ENCODE assay signal across 19 cellular contexts in the genomic region with DNA sequence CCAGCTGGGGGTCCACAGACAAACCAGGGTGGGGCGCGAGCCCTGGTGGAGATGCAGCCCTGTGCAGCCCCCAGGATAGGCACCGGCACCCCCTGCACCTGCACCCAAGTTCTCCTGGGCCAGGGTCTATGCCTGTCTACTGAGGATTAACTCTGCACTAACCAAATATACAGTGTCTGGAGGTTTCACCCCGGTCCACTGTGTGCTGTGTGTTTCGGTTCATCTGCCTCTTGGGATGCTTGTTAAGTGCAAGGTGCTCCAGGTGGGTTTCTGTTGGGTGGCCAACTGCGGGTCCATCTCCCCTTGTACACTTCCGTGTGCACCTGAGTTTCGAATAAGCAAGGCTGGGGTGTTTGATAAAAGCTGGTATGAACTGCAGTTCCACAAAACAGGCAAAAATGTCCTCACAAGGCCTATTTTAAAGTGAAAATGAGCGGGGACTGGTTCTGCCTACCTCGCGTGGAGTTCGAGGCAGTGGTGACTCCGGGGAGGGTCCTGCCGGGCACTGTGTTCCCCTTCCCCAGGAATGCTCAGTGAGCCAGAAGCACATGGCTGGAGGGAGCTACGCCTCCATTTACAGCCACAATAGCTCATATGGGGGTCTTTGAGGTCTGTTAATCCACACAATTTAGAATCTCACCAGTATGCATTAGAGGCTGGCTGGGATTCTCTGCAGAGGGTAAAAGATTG.
DNase-seq lines count a peak whose midpoint lies in the region; ATAC-seq and TF ChIP-seq lines count a peak whose summit lies in the region.
"Had no signal": no experiment of that assay in that cellular context is flagged by ENCODE, and none has a peak within 500 bp of the region (broad histone marks: within the 10 kb centered on the region; RNA-seq: fewer than 3 reads in every experiment).

No MANE protein-coding gene starts in this region.

- H3K27me3 Mint-ChIP-seq in naive thymus-derived CD4-positive, alpha-beta T cell: peaks cover 0 to 3% (median 0%) of the 10 kb centered on the region in 5 donors
- H3K27me3 Mint-ChIP-seq: CD4-positive, alpha-beta T cell had no signal

- H3K36me3 Mint-ChIP-seq in naive thymus-derived CD4-positive, alpha-beta T cell: peaks cover 0 to 44% (median 9%) of the 10 kb centered on the region in 5 donors

- POLR2A ChIA-PET in naive thymus-derived CD4-positive, alpha-beta T cell (lab: Charles Lee): interaction anchor here (0.6 kb wide), 1 partner anchor 36 kb away, joined by 5 read pairs; no protein-coding TSS in a partner anchor

- H3K4me1 ChIP-seq in BLaER1 treated with 17β-estradiol and CSF1 and Interleukin-3, amounts not matched to agents 10 nM and 100 nM: peaks cover 5 to 47% (median 35%) of the 10 kb centered on the region in 10 experiments; a peak in 18 of 20 replicates
- H3K4me1 ChIP-seq in RWPE2 (ENCODE audit: insufficient read depth, poor library complexity, severe bottlenecking) (peaks cover 18% of the 10 kb centered on the region), stomach (peaks cover 4 to 32% (median 12%) of the 10 kb centered on the region in 4 donors)
- no peaks in the 10 kb centered on the region for H3K4me1 ChIP-seq in naive thymus-derived CD4-positive, alpha-beta T cell (ENCODE audit: control insufficient read depth in 2 of 2, insufficient read depth in 2 of 2, low read length in 2 of 2)

- WGBS in stomach, 5 donors: 93 to 95% (median 94%) methylated on average over 12 to 15 of the region's 15 CpGs

- no peaks in the 10 kb centered on the region for H3K9me3 Mint-ChIP-seq in naive thymus-derived CD4-positive, alpha-beta T cell
- H3K9me3 Mint-ChIP-seq: CD4-positive, alpha-beta T cell had no signal

- peaks cover 0 to 22% (median 13%) of the 10 kb centered on the region in 7 donors for H3K4me1 Mint-ChIP-seq in naive thymus-derived CD4-positive, alpha-beta T cell

- intact Hi-C loops in stomach (cut with DNase I; ENCODE audit: low total_unique reads): no loop called here
- intact Hi-C loops in naive thymus-derived CD4-positive, alpha-beta T cell (cut with micrococcal nuclease): no loop called here

- no peaks in the 10 kb centered on the region for H3K9me3 ChIP-seq in BLaER1 treated with 17β-estradiol and CSF1 and Interleukin-3, amounts not matched to agents 10 nM and 100 nM (replicated peaks in 1 of 11)
- H3K9me3 ChIP-seq in RWPE2 (ENCODE audit: severe bottlenecking): no peaks in the 10 kb centered on the region
- H3K9me3 ChIP-seq in stomach: no peaks in the 10 kb centered on the region
- H3K9me3 ChIP-seq in naive thymus-derived CD4-positive, alpha-beta T cell (ENCODE audit: control insufficient read depth in 2 of 3, low read length in 3 of 3): no peaks in the 10 kb centered on the region

- TF ChIP-seq CTCF in RWPE2 (IDR thresholded peaks at IDR 0.05; ENCODE audit: poor library complexity, severe bottlenecking) (no peak), stomach (IDR thresholded peaks at IDR 0.05) (no peak)

- H3K27me3 ChIP-seq in BLaER1 treated with 17β-estradiol and CSF1 and Interleukin-3, amounts not matched to agents 10 nM and 100 nM: no peaks in the 10 kb centered on the region
- H3K27me3 ChIP-seq in RWPE2 (ENCODE audit: insufficient read depth, poor library complexity, severe bottlenecking): no peaks in the 10 kb centered on the region
- H3K27me3 ChIP-seq in stomach: no peaks in the 10 kb centered on the region
- no peaks in the 10 kb centered on the region for H3K27me3 ChIP-seq in naive thymus-derived CD4-positive, alpha-beta T cell (ENCODE audit: control insufficient read depth in 2 of 2, insufficient read depth in 2 of 2, low read length in 2 of 2)

- H4K20me1 ChIP-seq in BLaER1 treated with 17β-estradiol and CSF1 and Interleukin-3, amounts not matched to agents 10 nM and 100 nM: 0 out of 22 replicates have a peak, but pooled peaks cover 0 to 3% (median 0%) of the 10 kb centered on the region in 11 experiments

- no peak for TF ChIP-seq POLR2A in stomach (IDR thresholded peaks at IDR 0.05)

- peak overlapping the region in 6 of 11 experiments; percentile 26 to 75 (median 51); a peak in 9 of 22 replicates for H3K4me2 ChIP-seq in BLaER1 treated with 17β-estradiol and CSF1 and Interleukin-3, amounts not matched to agents 10 nM and 100 nM

- H3K27ac Mint-ChIP-seq in naive thymus-derived CD4-positive, alpha-beta T cell: peak overlapping the region in 1 of 9 donors; percentile 14

- CTCF ChIA-PET in naive thymus-derived CD4-positive, alpha-beta T cell (lab: Charles Lee): no interaction called here

- no peak for ATAC-seq in RWPE2 (ENCODE audit: low read depth)
- ATAC-seq in naive thymus-derived CD4-positive, alpha-beta T cell: no peak
- ATAC-seq: HCT116 had no signal

- H3K36me3 ChIP-seq in BLaER1 treated with 17β-estradiol and CSF1 and Interleukin-3, amounts not matched to agents 10 nM and 100 nM: no peaks in the 10 kb centered on the region
- H3K36me3 ChIP-seq in RWPE2 (ENCODE audit: low read depth): no peaks in the 10 kb centered on the region
- H3K36me3 ChIP-seq in stomach: no peaks in the 10 kb centered on the region
- peaks cover 0 to 59% (median 0%) of the 10 kb centered on the region in 3 experiments for H3K36me3 ChIP-seq in naive thymus-derived CD4-positive, alpha-beta T cell (ENCODE audit: control insufficient read depth in 2 of 3, insufficient read depth in 3 of 3, low read length in 3 of 3)

- DNase-seq in RWPE2 (ENCODE audit: low spot score) (peak; percentile 19), islet precursor cell (peak; percentile 35), stomach (peak; percentile 14), NCI-H2196 (lab: John Stamatoyannopoulos, UW; ENCODE audit: unreplicated experiment) (no peak), foreskin melanocyte (no peak), NCI-H69 (lab: John Stamatoyannopoulos, UW) (no peak)
- no peak for DNase-seq in naive thymus-derived CD4-positive, alpha-beta T cell
- DNase-seq: DMS53, GOT3, KBM-7, MM.1S, NCI-H2029 treated with DMSO at 0.1 percent for 48 hours, NCI-H2227 treated with DMSO at 0.1 percent for 48 hours, NCI-H526 treated with DMSO at 0.1 percent for 48 hours, SHP77 treated with DMSO at 0.1 percent for 48 hours had no signal

- H3K27ac ChIP-seq in BLaER1 treated with 17β-estradiol and CSF1 and Interleukin-3, amounts not matched to agents 10 nM and 100 nM: no peak overlapping the region
- H3K27ac ChIP-seq in RWPE2 (ENCODE audit: poor library complexity, severe bottlenecking): no peak overlapping the region
- no peak overlapping the region for H3K27ac ChIP-seq in stomach
- H3K27ac ChIP-seq in naive thymus-derived CD4-positive, alpha-beta T cell (ENCODE audit: low read depth, low read length): no peak overlapping the region
- H3K27ac ChIP-seq: RWPE1 had no signal

- no peak overlapping the region for H3K4me3 Mint-ChIP-seq in naive thymus-derived CD4-positive, alpha-beta T cell
- H3K4me3 Mint-ChIP-seq: CD4-positive, alpha-beta T cell had no signal

- H3K4me3 ChIP-seq in BLaER1 treated with 17β-estradiol and CSF1 and Interleukin-3, amounts not matched to agents 10 nM and 100 nM: no peak overlapping the region
- H3K4me3 ChIP-seq in RWPE2 (ENCODE audit: severe bottlenecking) (no peak overlapping the region), stomach (no peak overlapping the region)
- H3K4me3 ChIP-seq in naive thymus-derived CD4-positive, alpha-beta T cell (ENCODE audit: low read length): no peak overlapping the region

- H3K9ac ChIP-seq in BLaER1 treated with 17β-estradiol and CSF1 and Interleukin-3, amounts not matched to agents 10 nM and 100 nM: no peak overlapping the region

- TF ChIP-seq EP300 in stomach (IDR thresholded peaks at IDR 0.05): no peak

Comparison
In these comparisons a context has a peak if more than half of its experiments do, and no peak if none do; other contexts are left out.
1. DNase-seq: peak in RWPE2 (single experiment), islet precursor cell (single experiment) and stomach (single experiment); none in NCI-H2196 (single experiment), foreskin melanocyte (single experiment), NCI-H69 (single experiment) and naive thymus-derived CD4-positive, alpha-beta T cell (0 of 9).